In the genomic region with DNA sequence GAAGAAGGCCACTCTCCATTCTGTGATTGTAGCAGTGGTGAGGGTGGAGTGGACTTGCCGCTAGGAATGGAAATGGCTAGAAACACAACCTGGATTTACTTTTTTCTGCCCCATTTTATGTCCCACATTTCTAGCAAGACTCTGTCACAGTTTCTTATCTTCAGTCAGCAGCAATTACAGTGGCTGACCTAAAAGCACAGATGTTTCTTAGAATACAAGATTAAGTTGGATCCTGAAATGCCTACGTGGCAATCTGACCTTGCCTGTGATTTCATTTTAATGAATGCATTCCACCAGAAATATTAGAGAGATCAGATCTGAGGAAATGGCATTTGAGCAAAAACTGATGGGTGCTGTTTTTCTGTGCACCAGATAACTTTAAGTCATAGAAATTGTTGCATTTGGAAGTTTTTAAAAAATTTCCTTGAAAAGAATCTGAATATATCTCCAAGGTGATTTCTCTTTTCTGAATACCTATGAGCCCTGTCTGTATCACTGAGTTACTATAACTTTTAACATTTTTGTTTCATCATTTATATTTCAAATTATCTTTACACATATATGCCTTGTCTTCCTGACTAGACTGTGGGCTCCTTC, we compare ENCODE assay signal across 18 cellular contexts.
"Had no signal": no experiment of that assay in that cellular context is flagged by ENCODE, and none has a peak within 500 bp of the region (broad histone marks: within the 10 kb centered on the region; RNA-seq: fewer than 3 reads in every experiment).

No MANE protein-coding gene starts in this region.

- H3K4me3 Mint-ChIP-seq: activated naive CD4-positive, alpha-beta T cell treated with anti-CD3 and anti-CD28 coated beads, Interleukin-2, amount 50 U/mL, for 24 hours had no signal

- H3K9me3 Mint-ChIP-seq: activated naive CD4-positive, alpha-beta T cell treated with anti-CD3 and anti-CD28 coated beads, Interleukin-2, amount 50 U/mL, for 24 hours had no signal

- DNase-seq: activated effector memory CD4-positive, alpha-beta T cell treated with Interleukin-2 at 50 U/mL for 16 hours; caudate nucleus; islet precursor cell; mammary epithelial cell; mucosa of descending colon; naive thymus-derived CD4-positive, alpha-beta T cell; retina; stimulated activated CD4-positive, alpha-beta T cell treated with anti-CD3 and anti-CD28 coated beads, Interleukin-2, amount 100 ng/mL, for 48 hours; stimulated activated naive CD4-positive, alpha-beta T cell treated with Interleukin-2 at 50 U/mL for 16 hours; substantia nigra; T-helper 2 cell; transverse colon had no signal

- H3K27me3 Mint-ChIP-seq: activated naive CD4-positive, alpha-beta T cell treated with anti-CD3 and anti-CD28 coated beads, Interleukin-2, amount 50 U/mL, for 24 hours; naive thymus-derived CD4-positive, alpha-beta T cell had no signal

- H3K4me3 ChIP-seq: hepatocyte, mucosa of descending colon, transverse colon, vagina had no signal

- ATAC-seq: activated CD4-positive, CD25-positive, alpha-beta regulatory T cell treated with anti-CD3 and anti-CD28 coated beads, Interleukin-2, amount 50 U/mL, for 24 hours; esophagus mucosa; left lobe of liver; mucosa of descending colon; naive thymus-derived CD4-positive, alpha-beta T cell had no signal

- H3K27ac Mint-ChIP-seq: activated naive CD4-positive, alpha-beta T cell treated with anti-CD3 and anti-CD28 coated beads, Interleukin-2, amount 50 U/mL, for 24 hours had no signal
